In the genomic region with DNA sequence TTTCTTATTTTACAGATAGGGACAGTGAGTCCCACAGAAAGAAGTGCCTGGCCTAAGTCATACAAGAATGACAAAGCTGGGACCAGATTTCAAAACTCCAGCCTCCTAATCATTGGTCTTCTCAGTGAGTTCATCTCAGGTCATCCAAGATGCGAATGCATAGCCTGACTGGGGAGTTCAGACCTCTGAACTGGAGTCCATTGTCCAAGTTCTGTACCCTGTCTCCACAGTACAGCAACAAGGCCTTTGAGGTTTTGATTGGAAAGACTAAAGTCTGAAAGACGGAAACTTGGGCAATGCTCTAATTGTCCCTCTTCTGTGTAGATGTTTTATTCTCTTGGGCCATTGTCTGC, we compare ENCODE assay signal across 15 cellular contexts.
DNase-seq lines count a peak whose midpoint lies in the region; ATAC-seq, FAIRE-seq and TF ChIP-seq lines count a peak whose summit lies in the region.
"Had no signal": no experiment of that assay in that cellular context is flagged by ENCODE, and none has a peak within 500 bp of the region (broad histone marks: within the 10 kb centered on the region; RNA-seq: fewer than 3 reads in every experiment).

No MANE protein-coding gene starts in this region.

- TF ChIP-seq EP300 in HepG2 (IDR thresholded peaks at IDR 0.05; ENCODE audit: low read depth in 2 of 2, low read length in 2 of 2), result no peak
- no peak for TF ChIP-seq EP300 in HepG2 (CRISPR knock-in tag; IDR thresholded peaks at IDR 0.05; ENCODE audit: borderline replicate concordance)

- no peak for FAIRE-seq in HepG2 (lab: Jason Lieb, UNC)
- FAIRE-seq: GM12891 had no signal

- no TSS peak for BruUV-seq in HepG2 (replicated peaks; lab: Mats Ljungman, UMichigan)

- POLR2A ChIA-PET in HepG2 (lab: Yijun Ruan, JAX) (no interaction called here), RWPE1 (lab: Yijun Ruan, JAX; ENCODE audit: low non-redundant PET) (no interaction called here)

- H3K27ac ChIP-seq in HUES6 (ENCODE audit: low read depth, low read length) (peak overlapping the region; percentile 76), SJSA1 (peak overlapping the region; percentile 68), HepG2 (ENCODE audit: extremely low read length, insufficient read depth, low read length) (no peak overlapping the region), RWPE1 (no peak overlapping the region)
- H3K27ac ChIP-seq: uterus, WERI-Rb-1 had no signal

- no peaks in the 10 kb centered on the region for H4K20me1 ChIP-seq in HepG2 (ENCODE audit: insufficient read depth, low read length)

- intact Hi-C loops in HepG2 (cut with micrococcal nuclease; ENCODE audit: unreplicated experiment), result no loop called here
- intact Hi-C loops in sciatic nerve (cut with DNase I), result loop anchor here (5.0 kb wide), 1 partner anchor 97 kb away; no protein-coding TSS in a partner anchor

- no peak for ATAC-seq in HepG2
- peak; percentile 59 for ATAC-seq in sciatic nerve
- ATAC-seq in GM19452 (IDR thresholded peaks at IDR 0.05; ENCODE audit: unreplicated experiment), result no peak
- ATAC-seq: effector memory CD8-positive, alpha-beta T cell had no signal

- TF ChIP-seq CTCF in HepG2 (CRISPR knock-in tag; IDR thresholded peaks at IDR 0.05) (no peak), RWPE1 (conservative IDR thresholded peaks at IDR 0.05; ENCODE audit: low read depth) (no peak)

- no peaks in the 10 kb centered on the region for H3K79me2 ChIP-seq in HepG2 (ENCODE audit: insufficient read depth, low read length)

- H3K4me1 ChIP-seq in HUES6 (ENCODE audit: control insufficient read depth, insufficient read depth, low read length) (peaks cover 21% of the 10 kb centered on the region), SJSA1 (replicated peaks) (peaks cover 47% of the 10 kb centered on the region), HepG2 (ENCODE audit: insufficient read depth, low read length) (no peaks in the 10 kb centered on the region)
- H3K4me1 ChIP-seq: uterus had no signal

- H3K4me3 ChIP-seq in HUES6 (ENCODE audit: low read depth, low read length), result no peak overlapping the region
- H3K4me3 ChIP-seq in SJSA1, result no peak overlapping the region
- H3K4me3 ChIP-seq in HepG2 (replicated peaks in 1 of 3; ENCODE audit: insufficient read depth in 1 of 3, low read depth in 2 of 3, low read length in 3 of 3), result no peak overlapping the region
- H3K4me3 ChIP-seq: breast epithelium, uterus had no signal

- peak overlapping the region; percentile 41 for H3K9ac ChIP-seq in HUES6 (ENCODE audit: low read length)
- no peak overlapping the region for H3K9ac ChIP-seq in HepG2 (ENCODE audit: insufficient read depth, low read depth, low read length)
- H3K9ac ChIP-seq: SK-N-SH had no signal

- H3K36me3 ChIP-seq in HUES6 (ENCODE audit: control insufficient read depth, insufficient read depth, low read length) (no peaks in the 10 kb centered on the region), SJSA1 (no peaks in the 10 kb centered on the region), HepG2 (replicated peaks in 1 of 2; ENCODE audit: control insufficient read depth in 1 of 2, insufficient read depth in 2 of 2, low read length in 2 of 2) (no peaks in the 10 kb centered on the region)
- H3K36me3 ChIP-seq: breast epithelium, uterus, WERI-Rb-1 had no signal

- H3K9me3 ChIP-seq in HUES6 (ENCODE audit: control insufficient read depth, insufficient read depth, low read depth, low read length) (no peaks in the 10 kb centered on the region), SJSA1 (replicated peaks) (no peaks in the 10 kb centered on the region), HepG2 (ENCODE audit: low read length) (no peaks in the 10 kb centered on the region)
- H3K9me3 ChIP-seq: breast epithelium, SK-N-SH, uterus had no signal

- H2AFZ ChIP-seq in HepG2 (ENCODE audit: low read length), result no peak overlapping the region

- 15% methylated on average over 2 of the region's 2 CpGs for whole genome bisulfite sequencing in HepG2 (ENCODE audit: low lambda C conversion rate)

- DNase-seq in SJSA1 (ENCODE audit: low read depth in 1 of 2, low spot score in 2 of 2) (no peak), HepG2 (ENCODE audit: low spot score) (no peak), sciatic nerve (ENCODE audit: low spot score) (no peak), ACHN (no peak), HK-2 (ENCODE audit: unreplicated experiment) (no peak), RWPE1 (ENCODE audit: low spot score) (no peak)
- DNase-seq: activated naive CD4-positive, alpha-beta T cell treated with anti-CD3 and anti-CD28 coated beads for 36 hours; effector memory CD8-positive, alpha-beta T cell; uterus had no signal

- TF ChIP-seq POLR2A in HepG2 (IDR thresholded peaks at IDR 0.05; ENCODE audit: insufficient read depth in 1 of 2, low read depth in 2 of 2, low read length in 2 of 2), result no peak

- no peaks in the 10 kb centered on the region for H3K27me3 ChIP-seq in HUES6 (ENCODE audit: control insufficient read depth, insufficient read depth, low read length)
- no peaks in the 10 kb centered on the region for H3K27me3 ChIP-seq in SJSA1 (replicated peaks)
- no peaks in the 10 kb centered on the region; a peak in 1 of 5 replicates for H3K27me3 ChIP-seq in HepG2 (ENCODE audit: control insufficient read depth in 1 of 2, insufficient read depth in 2 of 2, low read length in 2 of 2)
- H3K27me3 ChIP-seq: breast epithelium, uterus had no signal

- no peak overlapping the region for H3K4me2 ChIP-seq in HepG2 (ENCODE audit: low read depth, low read length)
- H3K4me2 ChIP-seq: SK-N-SH had no signal

- in situ Hi-C loops in HepG2 (cut with HindIII; ENCODE audit: extremely low pct_ligation_motif_present, low pct_unique_long_range_greater_than_20kb) (no loop called here), ACHN (cut with HindIII; ENCODE audit: low pct_ligation_motif_present, low pct_unique_long_range_greater_than_20kb, low sequenced_read_pairs) (no loop called here)

- CTCF ChIA-PET in HepG2 (lab: Yijun Ruan, JAX; ENCODE audit: low intra/inter-chr PET ratio, low total read pairs), result no interaction called here
- CTCF ChIA-PET in RWPE1 (lab: Yijun Ruan, JAX), result no interaction called here

- no peak for TF ChIP-seq RAD21 in HepG2 (CRISPR knock-in tag; IDR thresholded peaks at IDR 0.05)

TF ChIP-seq in HepG2, 621 proteins besides CTCF, POLR2A, EP300 and RAD21:
- TF ChIP-seq HNF4A (CRISPR knock-in tag; IDR thresholded peaks at IDR 0.05), result peak; percentile 54
- 0 out of 2 replicates have a peak, but pooled peaks have one; percentile 42 for TF ChIP-seq NCOR1 (IDR thresholded peaks at IDR 0.05; ENCODE audit: borderline replicate concordance, low read length)
- no peak for TF ChIP-seq KDM4B (CRISPR knock-in tag; IDR thresholded peaks at IDR 0.05)

Comparison
In these comparisons a context has a peak if more than half of its experiments do, and no peak if none do; other contexts are left out.
1. H3K27ac ChIP-seq: peak in HUES6 (single experiment) and SJSA1 (single experiment); none in HepG2 (single experiment) and RWPE1 (single experiment).